20 cellular contexts compared by ENCODE assay signal in the genomic region with DNA sequence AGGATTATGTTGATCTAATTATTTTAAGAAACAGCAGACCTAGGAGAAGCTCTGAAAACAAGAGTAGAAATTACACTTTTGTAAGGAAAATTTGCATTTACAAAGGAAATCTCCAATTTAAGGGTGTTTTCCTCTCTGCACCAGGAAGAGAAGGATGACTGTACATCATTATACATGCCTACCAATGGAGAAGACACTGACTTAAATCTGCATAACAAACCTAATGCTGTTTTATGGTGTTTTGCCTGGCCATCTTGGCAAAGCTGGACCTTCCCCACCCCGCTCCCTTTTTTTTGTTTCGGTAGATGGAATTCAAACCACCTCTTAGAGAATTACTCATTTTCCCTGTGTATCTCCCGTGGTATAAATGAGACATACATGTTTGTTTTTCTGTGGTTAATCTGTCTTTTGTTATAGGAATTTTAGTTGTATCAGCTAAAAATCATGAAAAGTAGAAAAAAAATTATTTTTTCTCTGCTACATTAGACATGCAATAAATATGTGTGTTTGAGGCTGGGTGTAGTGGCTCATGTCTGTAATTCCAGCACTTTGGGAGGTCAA. TPM values are rescaled to one million over a fixed set of nuclear protein-coding genes. Genes with fewer than 3 reads are reported as not detected.
"Had no signal": no experiment of that assay in that cellular context is flagged by ENCODE, and none has a peak within 500 bp of the region (broad histone marks: within the 10 kb centered on the region; RNA-seq: fewer than 3 reads in every experiment).

No MANE protein-coding gene starts in this region.

- ATAC-seq: activated naive CD8-positive, alpha-beta T cell treated with anti-CD3 and anti-CD28 coated beads, Interleukin-2, amount 50 U/mL, for 24 hours; activated T-helper 17 cell treated with anti-CD3 and anti-CD28 coated beads, Interleukin-2, amount 50 U/mL, for 72 hours; left ventricle myocardium superior; natural killer cell had no signal

- H3K27ac ChIP-seq: ascending aorta, esophagus muscularis mucosa had no signal

- DNase-seq: activated CD4-positive, alpha-beta T cell treated with anti-CD3 and anti-CD28 coated beads for 1 hour; activated CD4-positive, alpha-beta T cell treated with anti-CD3 and anti-CD28 coated beads, Interleukin-2, amount 50 U/mL, for 4 hours; activated naive CD4-positive, alpha-beta T cell treated with Interleukin-2 at 50 U/mL for 16 hours; activated naive CD8-positive, alpha-beta T cell treated with anti-CD3 and anti-CD28 coated beads, Interleukin-2, amount 50 U/mL, for 24 hours; glutamatergic neuron; kidney glomerular epithelial cell; left ventricle myocardium superior; mesendoderm; natural killer cell; stimulated activated CD4-positive, alpha-beta T cell treated with anti-CD3 and anti-CD28 coated beads, Interleukin-15, amount 100 ng/mL, for 24 hours; stimulated activated CD4-positive, alpha-beta T cell treated with anti-CD3 and anti-CD28 coated beads, Interleukin-4, amount 100 ng/mL, for 1 hour; stimulated activated naive CD4-positive, alpha-beta T cell treated with Interleukin-2 at 50 U/mL for 16 hours; substantia nigra; T-helper 2 cell had no signal

- H3K4me1 ChIP-seq: ascending aorta, esophagus muscularis mucosa had no signal

- H3K36me3 ChIP-seq: ascending aorta, esophagus muscularis mucosa had no signal

- H3K27me3 ChIP-seq: ascending aorta had no signal

- H3K4me3 ChIP-seq: ascending aorta, esophagus muscularis mucosa had no signal

RNA-seq across cellular contexts. Expression of a gene that starts 28.9 kb away (rescaled TPM):
- total RNA-seq: activated T-helper 17 cell treated with anti-CD3 and anti-CD28 coated beads, Interleukin-2, amount 50 U/mL, for 72 hours; ascending aorta; cardiac septum; left ventricle myocardium superior; natural killer cell; renal cortical epithelial cell; skeletal muscle tissue had no signal
